In genomic region chr14:49634547-49635334, GRCh38 we compare ENCODE assay signal across 1 cellular context.
TF ChIP-seq lines count a peak whose summit lies in the region.

TSS of gene DNAAF2 (minus strand) at chr14:49635244. CDS start at chr14:49635149, 95 bp downstream.

TF ChIP-seq in GM23338, 12 proteins besides CTCF, POLR2A, EP300 and RAD21 (continued from another document):
- TF ChIP-seq STAT1 (IDR thresholded peaks at IDR 0.05; ENCODE audit: unreplicated experiment) (no peak), POLR2AphosphoS5 (IDR thresholded peaks at IDR 0.05; ENCODE audit: low read depth) (no peak), EZH2 (IDR thresholded peaks at IDR 0.05; ENCODE audit: low read depth, unreplicated experiment) (no peak), ZNF462 (CRISPR knock-in tag; IDR thresholded peaks at IDR 0.05) (no peak), ZNF114 (CRISPR knock-in tag; IDR thresholded peaks at IDR 0.05) (no peak), CREB1 (CRISPR knock-in tag; IDR thresholded peaks at IDR 0.05; ENCODE audit: low read depth) (no peak), NANOG (IDR thresholded peaks at IDR 0.05; ENCODE audit: borderline replicate concordance) (no peak), EZH2phosphoT487 (IDR thresholded peaks at IDR 0.05; ENCODE audit: unreplicated experiment) (no peak)
